In the genomic region with DNA sequence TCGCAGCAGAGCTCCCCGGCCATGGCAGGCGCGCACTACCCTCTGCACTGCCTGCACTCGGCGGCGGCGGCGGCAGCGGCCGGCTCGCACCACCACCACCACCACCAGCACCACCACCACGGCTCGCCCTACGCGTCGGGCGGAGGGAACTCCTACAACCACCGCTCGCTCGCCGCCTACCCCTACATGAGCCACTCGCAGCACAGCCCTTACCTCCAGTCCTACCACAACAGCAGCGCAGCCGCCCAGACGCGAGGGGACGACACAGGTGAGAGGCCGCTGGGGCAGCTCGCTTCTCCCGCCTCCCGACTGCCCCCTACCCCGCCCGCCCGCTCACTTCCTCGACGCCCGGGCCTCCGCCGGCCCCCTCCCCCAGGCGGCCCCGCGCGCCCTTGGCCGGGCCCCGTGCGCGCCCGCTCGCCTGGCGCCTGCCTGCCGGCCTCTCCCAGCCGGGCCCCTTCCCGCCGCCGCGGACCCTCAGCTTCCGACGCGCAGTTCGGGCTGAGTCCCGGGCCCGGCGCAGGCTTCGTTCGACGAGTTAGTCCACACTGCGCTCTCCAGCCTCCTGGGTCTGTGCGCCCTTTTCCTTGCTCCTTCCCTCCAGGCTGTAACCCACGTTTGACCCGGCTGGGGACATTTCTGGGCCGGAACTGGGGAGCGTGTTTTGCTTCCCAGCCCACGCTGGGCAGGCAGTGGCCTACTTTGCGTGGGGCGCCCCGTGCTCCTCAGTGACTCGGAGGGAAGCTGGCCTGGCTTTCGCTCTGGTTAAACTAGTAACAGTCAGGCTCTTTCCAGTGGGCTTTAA, we compare ENCODE assay signal across 2 cellular contexts.
TF ChIP-seq lines count a peak whose summit lies in the region.

No MANE protein-coding gene starts in this region.

TF ChIP-seq in A549, 52 proteins besides CTCF, POLR2A, EP300 and RAD21:
- no peak for TF ChIP-seq RCOR1 (IDR thresholded peaks at IDR 0.05; ENCODE audit: low read depth, low read length)

TF ChIP-seq in endothelial cell of umbilical vein, 7 proteins besides CTCF, POLR2A, EP300 and RAD21:
- TF ChIP-seq FOS (IDR thresholded peaks at IDR 0.05; ENCODE audit: borderline replicate concordance, insufficient read depth, low read length) (no peak), MAX (IDR thresholded peaks at IDR 0.05; ENCODE audit: insufficient read depth, insufficient read length) (no peak), MYC (IDR thresholded peaks at IDR 0.05; ENCODE audit: low read depth, low read length) (no peak), POLR2AphosphoS5 (IDR thresholded peaks at IDR 0.05; ENCODE audit: insufficient read depth, low read depth, low read length) (no peak), EZH2 (IDR thresholded peaks at IDR 0.05; ENCODE audit: borderline replicate concordance, low read depth, low read length, severe bottlenecking) (peak; percentile 97)
